In genomic region chr19:38817081-38817480, GRCh38 we compare ENCODE assay signal across 1 cellular context.
TF ChIP-seq lines count a peak whose summit lies in the region.

No MANE protein-coding gene starts in this region.

TF ChIP-seq in HepG2, 621 proteins besides CTCF, POLR2A, EP300 and RAD21:
- TF ChIP-seq SRSF1 (optimal IDR thresholded peaks at IDR 0.05; ENCODE audit: low read depth, low read length) (no peak), AGO2 (optimal IDR thresholded peaks at IDR 0.05; ENCODE audit: low read depth, low read length) (peak; percentile 45), XBP1 (CRISPR knock-in tag; IDR thresholded peaks at IDR 0.05) (no peak), CC2D1A (CRISPR knock-in tag; IDR thresholded peaks at IDR 0.05) (no peak), SKI (IDR thresholded peaks at IDR 0.05; ENCODE audit: partially characterized antibody) (no peak), ZNF607 (CRISPR knock-in tag; IDR thresholded peaks at IDR 0.05; ENCODE audit: borderline replicate concordance) (no peak), AKAP8 (CRISPR knock-in tag; IDR thresholded peaks at IDR 0.05) (no peak), CREB3 (CRISPR knock-in tag; IDR thresholded peaks at IDR 0.05) (no peak), MEIS2 (CRISPR knock-in tag; IDR thresholded peaks at IDR 0.05) (no peak), CREB1 (IDR thresholded peaks at IDR 0.05) (peak; percentile 35; the same call in 1 of the 2 replicates), CREB1 (CRISPR knock-in tag; IDR thresholded peaks at IDR 0.05) (no peak), PTBP1 (IDR thresholded peaks at IDR 0.05; ENCODE audit: low read depth, low read length, poor library complexity, severe bottlenecking) (no peak), ZNF687 (CRISPR knock-in tag; IDR thresholded peaks at IDR 0.05) (0 out of 2 replicates have a peak, but pooled peaks have one; percentile 3)
